In genomic region chr12:47141459-47141858, GRCh38 we compare ENCODE assay signal across 18 cellular contexts.
"Had no signal": no experiment of that assay in that cellular context is flagged by ENCODE, and none has a peak within 500 bp of the region (broad histone marks: within the 10 kb centered on the region; RNA-seq: fewer than 3 reads in every experiment).

No MANE protein-coding gene starts in this region.

- ATAC-seq: activated CD4-positive, CD25-positive, alpha-beta regulatory T cell treated with anti-CD3 and anti-CD28 coated beads, Interleukin-2, amount 50 U/mL, for 24 hours; activated CD8-positive, alpha-beta T cell treated with anti-CD3 and anti-CD28 coated beads, Interleukin-2, amount 10 ng/mL, durations not matched to agents 7 days and 5 days; body of pancreas; gastrocnemius medialis; left cardiac atrium; naive thymus-derived CD8-positive, alpha-beta T cell; psoas muscle; right cardiac atrium had no signal

- FAIRE-seq: colon had no signal

- H3K27me3 Mint-ChIP-seq: activated CD4-positive, alpha-beta T cell treated with anti-CD3 and anti-CD28 coated beads, Interleukin-2, amount 10 ng/mL, durations not matched to agents 7 days and 5 days; activated T-cell treated with anti-CD3 and anti-CD28 coated beads, Interleukin-2, amount 50 U/mL, for 24 hours; naive thymus-derived CD8-positive, alpha-beta T cell had no signal

- H3K4me1 ChIP-seq: body of pancreas, gastrocnemius medialis, psoas muscle, thyroid gland had no signal

- H3K27ac ChIP-seq: body of pancreas, dorsolateral prefrontal cortex, gastrocnemius medialis, psoas muscle, thyroid gland had no signal

- DNase-seq: activated CD4-positive, alpha-beta T cell treated with anti-CD3 and anti-CD28 coated beads, Interleukin-2, amount 10 ng/mL, durations not matched to agents 7 days and 5 days; activated CD8-positive, alpha-beta T cell treated with anti-CD3 and anti-CD28 coated beads, Interleukin-2, amount 10 ng/mL, durations not matched to agents 7 days and 5 days; activated naive CD4-positive, alpha-beta T cell treated with anti-CD3 and anti-CD28 coated beads for 36 hours; activated T-cell treated with anti-CD3 and anti-CD28 coated beads, Interleukin-2, amount 50 U/mL, for 24 hours; body of pancreas; central memory CD4-positive, alpha-beta T cell; dorsolateral prefrontal cortex; gastrocnemius medialis; head of caudate nucleus; left cardiac atrium; naive thymus-derived CD8-positive, alpha-beta T cell; psoas muscle; right cardiac atrium; stimulated activated CD4-positive, alpha-beta T cell treated with anti-CD3 and anti-CD28 coated beads, Interleukin-2, amount 100 ng/mL, for 24 hours; stimulated activated naive CD4-positive, alpha-beta T cell treated with Interleukin-2 at 50 U/mL for 16 hours; thyroid gland had no signal

- H3K9me3 ChIP-seq: gastrocnemius medialis, psoas muscle, thyroid gland had no signal

- H3K4me3 ChIP-seq: body of pancreas, dorsolateral prefrontal cortex, gastrocnemius medialis, psoas muscle, thyroid gland had no signal

- H3K27ac Mint-ChIP-seq: activated CD4-positive, alpha-beta T cell treated with anti-CD3 and anti-CD28 coated beads, Interleukin-2, amount 10 ng/mL, durations not matched to agents 7 days and 5 days; activated CD8-positive, alpha-beta T cell treated with anti-CD3 and anti-CD28 coated beads, Interleukin-2, amount 10 ng/mL, durations not matched to agents 7 days and 5 days; activated naive CD4-positive, alpha-beta T cell treated with anti-CD3 and anti-CD28 coated beads for 36 hours; activated T-cell treated with anti-CD3 and anti-CD28 coated beads, Interleukin-2, amount 50 U/mL, for 24 hours had no signal

- H3K4me3 Mint-ChIP-seq: activated CD4-positive, alpha-beta T cell treated with anti-CD3 and anti-CD28 coated beads, Interleukin-2, amount 10 ng/mL, durations not matched to agents 7 days and 5 days; activated CD8-positive, alpha-beta T cell treated with anti-CD3 and anti-CD28 coated beads, Interleukin-2, amount 10 ng/mL, durations not matched to agents 7 days and 5 days; activated naive CD4-positive, alpha-beta T cell treated with anti-CD3 and anti-CD28 coated beads for 36 hours; activated T-cell treated with anti-CD3 and anti-CD28 coated beads, Interleukin-2, amount 50 U/mL, for 24 hours; naive thymus-derived CD8-positive, alpha-beta T cell had no signal

- H3K36me3 ChIP-seq: gastrocnemius medialis, thyroid gland had no signal

- H3K27me3 ChIP-seq: body of pancreas, dorsolateral prefrontal cortex, gastrocnemius medialis, thyroid gland had no signal
